In the genomic region with DNA sequence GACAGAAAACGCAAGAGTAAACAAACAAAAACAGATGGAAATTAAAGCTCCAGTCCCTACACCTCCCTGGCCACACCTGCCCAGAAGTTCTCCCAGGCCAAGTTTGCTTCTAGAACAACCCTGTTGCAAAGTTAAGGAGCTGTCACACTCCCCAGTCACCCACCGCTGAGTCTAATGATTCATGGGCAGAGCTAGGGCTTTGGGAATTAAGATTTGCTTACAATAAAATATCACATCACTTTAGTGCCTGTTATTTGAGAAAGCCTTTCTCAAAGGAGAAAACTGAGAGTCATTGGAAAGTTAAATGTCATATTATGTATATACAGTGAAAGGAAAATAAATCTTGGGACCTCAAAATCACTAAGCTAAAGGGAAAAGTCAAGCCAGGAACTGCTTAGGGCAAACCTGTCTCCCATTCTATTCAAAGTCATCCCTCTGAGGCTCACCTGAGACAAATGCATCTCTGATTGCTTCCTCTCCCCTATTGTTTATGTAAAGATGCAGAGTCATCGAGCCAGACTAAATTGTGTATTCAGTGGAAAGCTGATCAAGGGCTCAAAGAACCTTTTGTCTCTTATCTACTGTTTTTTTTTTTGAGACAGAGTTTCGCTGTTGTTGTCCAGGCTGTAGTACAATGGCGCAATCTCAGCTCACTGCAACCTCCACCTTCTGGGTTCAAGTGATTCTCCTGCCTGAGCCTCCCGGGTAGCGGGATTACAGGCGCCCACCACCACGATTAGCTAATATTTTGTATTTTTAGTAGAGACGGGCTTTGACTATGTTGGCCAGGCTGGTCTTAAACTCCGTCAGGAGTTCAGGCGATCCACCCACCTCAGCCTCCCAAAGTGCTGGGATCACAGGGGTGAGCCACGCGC, we compare ENCODE assay signal across 1 cellular context.
TF ChIP-seq lines count a peak whose summit lies in the region.

No MANE protein-coding gene starts in this region.

TF ChIP-seq in H1, 55 proteins besides CTCF, POLR2A, EP300 and RAD21:
- TF ChIP-seq ASH2L (IDR thresholded peaks at IDR 0.05; ENCODE audit: low read length): no peak
